ENCODE assay signal across 13 cellular contexts in the genomic region with DNA sequence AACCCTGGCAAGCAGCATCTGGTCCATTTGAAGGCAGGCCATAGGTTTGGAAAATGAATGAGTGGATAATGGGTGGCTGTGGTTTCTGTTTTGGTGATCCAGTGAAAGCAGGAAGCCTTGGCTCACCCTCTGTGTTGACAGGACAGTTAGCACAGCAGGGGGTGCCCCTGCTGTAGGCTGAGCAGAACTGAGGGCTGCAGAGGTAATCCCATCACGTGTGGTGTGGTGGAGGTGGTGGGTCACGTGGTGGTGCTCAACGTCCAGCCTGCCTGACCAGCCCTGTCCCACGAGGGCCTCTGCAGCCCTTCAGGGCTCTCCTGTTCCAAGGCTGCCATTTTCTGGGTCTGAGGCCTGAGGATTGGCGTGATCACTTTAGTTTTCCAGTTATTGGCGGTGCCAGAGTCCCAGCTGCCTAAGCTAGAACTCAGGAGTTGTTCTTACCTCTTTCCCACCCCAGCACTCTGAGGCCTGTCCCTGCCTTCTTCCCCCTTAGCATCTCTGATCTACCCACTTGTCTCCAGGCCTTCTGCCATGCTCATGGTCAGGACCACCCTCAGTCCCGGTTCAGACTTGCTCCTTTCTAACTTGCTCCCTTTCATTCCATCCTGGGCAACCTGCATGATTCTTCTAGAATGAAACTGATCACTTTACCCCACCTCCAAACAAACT. TPM values are rescaled to one million over a fixed set of nuclear protein-coding genes. Genes with fewer than 3 reads are reported as not detected.
DNase-seq lines count a peak whose midpoint lies in the region; ATAC-seq and TF ChIP-seq lines count a peak whose summit lies in the region.
"Had no signal": no experiment of that assay in that cellular context is flagged by ENCODE, and none has a peak within 500 bp of the region (broad histone marks: within the 10 kb centered on the region; RNA-seq: fewer than 3 reads in every experiment).

No MANE protein-coding gene starts in this region.

- intact Hi-C loops in CD14-positive monocyte (cut with micrococcal nuclease): no loop called here

- H3K4me1 Mint-ChIP-seq in central memory CD8-positive, alpha-beta T cell: no peaks in the 10 kb centered on the region
- no peaks in the 10 kb centered on the region for H3K4me1 Mint-ChIP-seq in stimulated activated effector memory CD8-positive, alpha-beta T cell treated with anti-CD3 and anti-CD28 coated beads, Interleukin-12 subunit alpha, Interleukin-12 subunit beta, amount 100 ng/mL, for 72 hours
- H3K4me1 Mint-ChIP-seq in CD14-positive monocyte: peaks cover 15% of the 10 kb centered on the region

- no peaks in the 10 kb centered on the region for H3K9me3 Mint-ChIP-seq in central memory CD8-positive, alpha-beta T cell
- no peaks in the 10 kb centered on the region for H3K9me3 Mint-ChIP-seq in stimulated activated effector memory CD8-positive, alpha-beta T cell treated with anti-CD3 and anti-CD28 coated beads, Interleukin-12 subunit alpha, Interleukin-12 subunit beta, amount 100 ng/mL, for 72 hours
- peaks cover 0 to 3% (median 0%) of the 10 kb centered on the region in 7 donors for H3K9me3 Mint-ChIP-seq in CD14-positive monocyte

- DNase-seq in NCI-H82 (lab: John Stamatoyannopoulos, UW): peak; percentile 38
- no peak for DNase-seq in NCI-H82 treated with DMSO at 0.1 percent for 48 hours (lab: John Stamatoyannopoulos, UW; ENCODE audit: unreplicated experiment)
- peak; percentile 51 for DNase-seq in MV-4-11 (lab: John Stamatoyannopoulos, UW)
- no peak for DNase-seq in central memory CD8-positive, alpha-beta T cell (ENCODE audit: low spot score in 2 of 2)
- no peak for DNase-seq in stimulated activated effector memory CD8-positive, alpha-beta T cell treated with anti-CD3 and anti-CD28 coated beads, Interleukin-12 subunit alpha, Interleukin-12 subunit beta, amount 100 ng/mL, for 72 hours (ENCODE audit: low spot score in 2 of 2)
- DNase-seq in putamen (ENCODE audit: low spot score): no peak
- no peak for DNase-seq in CD14-positive monocyte (ENCODE audit: low spot score)
- no peak for DNase-seq in DMS79 (lab: John Stamatoyannopoulos, UW)
- DNase-seq: DMS79 treated with DMSO at 0.1 percent for 48 hours, Right ventricle myocardium superior, tibial artery had no signal

- H3K36me3 Mint-ChIP-seq in central memory CD8-positive, alpha-beta T cell (ENCODE audit: insufficient read depth): peaks cover 2% of the 10 kb centered on the region
- H3K36me3 Mint-ChIP-seq in stimulated activated effector memory CD8-positive, alpha-beta T cell treated with anti-CD3 and anti-CD28 coated beads, Interleukin-12 subunit alpha, Interleukin-12 subunit beta, amount 100 ng/mL, for 72 hours: no peaks in the 10 kb centered on the region
- peaks cover 0 to 7% of the 10 kb centered on the region in 2 donors for H3K36me3 Mint-ChIP-seq in CD14-positive monocyte

- no peak overlapping the region for H3K4me3 Mint-ChIP-seq in central memory CD8-positive, alpha-beta T cell
- H3K4me3 Mint-ChIP-seq in stimulated activated effector memory CD8-positive, alpha-beta T cell treated with anti-CD3 and anti-CD28 coated beads, Interleukin-12 subunit alpha, Interleukin-12 subunit beta, amount 100 ng/mL, for 72 hours: no peak overlapping the region
- no peak overlapping the region for H3K4me3 Mint-ChIP-seq in CD14-positive monocyte

- H3K27me3 Mint-ChIP-seq in central memory CD8-positive, alpha-beta T cell: no peaks in the 10 kb centered on the region
- peaks cover 0 to 7% (median 5%) of the 10 kb centered on the region in 3 donors for H3K27me3 Mint-ChIP-seq in CD14-positive monocyte (ENCODE audit: low read depth in 3 of 3)

- H3K27ac Mint-ChIP-seq in central memory CD8-positive, alpha-beta T cell (ENCODE audit: low read depth): peak overlapping the region; percentile 10
- no peak overlapping the region for H3K27ac Mint-ChIP-seq in stimulated activated effector memory CD8-positive, alpha-beta T cell treated with anti-CD3 and anti-CD28 coated beads, Interleukin-12 subunit alpha, Interleukin-12 subunit beta, amount 100 ng/mL, for 72 hours
- H3K27ac Mint-ChIP-seq in CD14-positive monocyte: peak overlapping the region in 1 of 7 donors; percentile 56

- ATAC-seq in central memory CD8-positive, alpha-beta T cell (replicated peaks; ENCODE audit: extremely low read depth, poor library complexity, severe bottlenecking): no peak
- ATAC-seq in stimulated activated effector memory CD8-positive, alpha-beta T cell treated with anti-CD3 and anti-CD28 coated beads, Interleukin-12 subunit alpha, Interleukin-12 subunit beta, amount 100 ng/mL, for 72 hours: peak; percentile 47
- ATAC-seq: activated CD4-positive, CD25-positive, alpha-beta regulatory T cell treated with anti-CD3 and anti-CD28 coated beads, Interleukin-2, amount 50 U/mL, for 24 hours had no signal

- TF ChIP-seq CTCF in CD14-positive monocyte (IDR thresholded peaks at IDR 0.05): no peak

RNA-seq across cellular contexts. Expression of a gene that starts 15.9 kb away (rescaled TPM):
- polyA plus RNA-seq in CD14-positive monocyte: 1 to 10 TPM; 2.4 to 2.5 TPM

RNA-seq across cellular contexts. Expression of a gene that starts 29.2 kb away (rescaled TPM):
- 10 to 100 TPM; 11.3 to 11.9 TPM for polyA plus RNA-seq in CD14-positive monocyte

RNA-seq across cellular contexts. Expression of a gene that starts 56.1 kb away (rescaled TPM):
- polyA plus RNA-seq in CD14-positive monocyte: not detected
- polyA plus RNA-seq: cardiac muscle cell had no signal

Comparison
In these comparisons a context has a peak if more than half of its experiments do, and no peak if none do; other contexts are left out.
1. DNase-seq: peak in NCI-H82 (single experiment) and MV-4-11 (single experiment); none in NCI-H82 treated with DMSO at 0.1 percent for 48 hours (single experiment), central memory CD8-positive, alpha-beta T cell (0 of 2), stimulated activated effector memory CD8-positive, alpha-beta T cell treated with anti-CD3 and anti-CD28 coated beads, Interleukin-12 subunit alpha, Interleukin-12 subunit beta, amount 100 ng/mL, for 72 hours (0 of 2), putamen (single experiment), CD14-positive monocyte (single experiment) and DMS79 (single experiment).